8 cellular contexts compared by ENCODE assay signal in genomic region chr3:128804017-128804816, GRCh38.
DNase-seq lines count a peak whose midpoint lies in the region; ATAC-seq and TF ChIP-seq lines count a peak whose summit lies in the region.

No MANE protein-coding gene starts in this region.

- intact Hi-C loops in body of pancreas (cut with DNase I), result no loop called here

- ATAC-seq in HG03064 (IDR thresholded peaks at IDR 0.05; ENCODE audit: low read depth, unreplicated experiment) (peak; percentile 65), body of pancreas (peak; percentile 47), thoracic aorta (ENCODE audit: insufficient number of reproducible peaks, low FRiP score, low read depth) (no peak)

- in situ Hi-C loops in SK-MEL-5 (cut with HindIII; ENCODE audit: low pct_unique_long_range_greater_than_20kb, low sequenced_read_pairs), result no loop called here

- WGBS in body of pancreas, 2 donors, result 37 to 51% methylated on average over 5 of the region's 5 CpGs
- WGBS in mesendoderm (ENCODE audit: extremely low coverage, insufficient coverage, low lambda C conversion rate), result no CpG with 5 or more reads among the region's 5 CpGs

- TF ChIP-seq POLR2A in body of pancreas (IDR thresholded peaks at IDR 0.05), result no peak

- H3K36me3 ChIP-seq in body of pancreas (replicated peaks in 1 of 2; ENCODE audit: insufficient read depth in 1 of 2, low read depth in 2 of 2) (peaks cover 2 to 11% of the 10 kb centered on the region in 2 donors), mesendoderm (ENCODE audit: control insufficient read depth, insufficient read depth, low read length) (peaks cover 3% of the 10 kb centered on the region), thoracic aorta (peaks cover 12% of the 10 kb centered on the region)

- DNase-seq in activated CD4-positive, alpha-beta T cell treated with anti-CD3 and anti-CD28 coated beads for 24 hours (ENCODE audit: low read depth in 2 of 2), result peak; percentile 37 to 63
- DNase-seq in activated CD4-positive, alpha-beta T cell treated with anti-CD3 and anti-CD28 coated beads for 1 hour, result no peak
- peak; percentile 37 for DNase-seq in SK-MEL-5 (ENCODE audit: low read depth, low spot score)
- no peak for DNase-seq in body of pancreas
- peak; percentile 39 for DNase-seq in mesendoderm
- no peak for DNase-seq in thoracic aorta (ENCODE audit: low spot score)
- no peak for DNase-seq in iPS-NIHi11 (ENCODE audit: low spot score)

- H3K79me1 ChIP-seq in mesendoderm (ENCODE audit: low read length), result peaks cover 11% of the 10 kb centered on the region

- H3K27ac ChIP-seq in body of pancreas, result peak overlapping the region in 2 of 4 donors; percentile 18 to 58
- no peak overlapping the region for H3K27ac ChIP-seq in mesendoderm (ENCODE audit: low read depth, low read length)
- H3K27ac ChIP-seq in thoracic aorta, result no peak overlapping the region

- no peak overlapping the region for H4K5ac ChIP-seq in mesendoderm (ENCODE audit: low read length)

- no peak overlapping the region for H3K23ac ChIP-seq in mesendoderm (ENCODE audit: low read length)

- H2AK5ac ChIP-seq in mesendoderm (ENCODE audit: low read length), result no peak overlapping the region

- no peaks in the 10 kb centered on the region for H3K27me3 ChIP-seq in body of pancreas
- H3K27me3 ChIP-seq in mesendoderm (ENCODE audit: insufficient read depth, low read length, poor library complexity), result no peaks in the 10 kb centered on the region
- H3K27me3 ChIP-seq in thoracic aorta (replicated peaks; ENCODE audit: insufficient read depth), result no peaks in the 10 kb centered on the region

- H3K4me1 ChIP-seq in body of pancreas (no peaks in the 10 kb centered on the region), mesendoderm (ENCODE audit: control insufficient read depth, low read depth, low read length) (no peaks in the 10 kb centered on the region), thoracic aorta (ENCODE audit: control insufficient read depth in 1 of 2, low read depth in 2 of 2) (peaks cover 15 to 46% of the 10 kb centered on the region in 2 donors)

- no peak overlapping the region for H3K4me2 ChIP-seq in mesendoderm (ENCODE audit: low read length)

- H3K9me3 ChIP-seq in body of pancreas (no peaks in the 10 kb centered on the region), thoracic aorta (no peaks in the 10 kb centered on the region)

- H3K18ac ChIP-seq in mesendoderm (ENCODE audit: low read length), result no peak overlapping the region

- peaks cover 5% of the 10 kb centered on the region for H3K79me2 ChIP-seq in mesendoderm (ENCODE audit: control insufficient read depth, insufficient read depth, low read length)

- H3K4ac ChIP-seq in mesendoderm (ENCODE audit: low read depth, low read length), result no peak overlapping the region

- no peak overlapping the region for H3K9ac ChIP-seq in mesendoderm (ENCODE audit: low read length)

- no peak overlapping the region for H2BK15ac ChIP-seq in mesendoderm (replicated peaks; ENCODE audit: low read depth)

- H3K4me3 ChIP-seq in body of pancreas, result no peak overlapping the region
- H3K4me3 ChIP-seq in mesendoderm (ENCODE audit: low read length), result no peak overlapping the region
- peak overlapping the region; percentile 38 for H3K4me3 ChIP-seq in thoracic aorta

- no peak overlapping the region for H2BK5ac ChIP-seq in mesendoderm (ENCODE audit: low read length)

- H2BK120ac ChIP-seq in mesendoderm (ENCODE audit: low read depth, low read length), result no peak overlapping the region

- H4K8ac ChIP-seq in mesendoderm (ENCODE audit: low read depth, low read length), result no peak overlapping the region

- H3K56ac ChIP-seq in mesendoderm (ENCODE audit: low read length), result no peak overlapping the region

- TF ChIP-seq CTCF in body of pancreas (IDR thresholded peaks at IDR 0.05) (no peak), thoracic aorta (IDR thresholded peaks at IDR 0.05) (no peak)

Comparison
In these comparisons a context has a peak if more than half of its experiments do, and no peak if none do; other contexts are left out.
1. DNase-seq: peak in activated CD4-positive, alpha-beta T cell treated with anti-CD3 and anti-CD28 coated beads for 24 hours (2 of 2), SK-MEL-5 (single experiment) and mesendoderm (single experiment); none in activated CD4-positive, alpha-beta T cell treated with anti-CD3 and anti-CD28 coated beads for 1 hour (single experiment), body of pancreas (0 of 4), thoracic aorta (single experiment) and iPS-NIHi11 (single experiment).